In the genomic region with DNA sequence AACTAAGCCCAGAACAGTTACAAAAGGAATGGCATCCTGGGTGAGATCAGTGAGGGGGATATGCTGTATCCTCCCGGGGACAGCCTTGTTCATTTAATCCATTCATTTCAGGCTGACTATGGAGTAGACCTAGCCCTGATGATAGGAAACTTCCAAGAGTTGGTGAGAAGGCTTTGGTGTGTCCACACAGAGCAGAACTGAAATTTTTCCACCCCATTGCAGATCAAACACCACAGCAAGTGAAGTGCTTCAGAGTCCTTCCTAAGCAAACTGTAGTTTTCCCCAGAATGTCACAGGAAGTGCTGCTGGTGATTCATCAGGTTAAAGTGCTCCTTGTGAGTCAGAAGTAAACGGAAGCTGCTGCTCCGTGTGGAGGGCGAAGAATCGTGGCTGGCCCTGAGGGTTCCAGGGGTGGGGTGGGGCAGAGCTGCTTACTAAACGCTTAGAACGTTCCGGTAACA, we compare ENCODE assay signal across 9 cellular contexts.
DNase-seq lines count a peak whose midpoint lies in the region; ATAC-seq and TF ChIP-seq lines count a peak whose summit lies in the region.
"Had no signal": no experiment of that assay in that cellular context is flagged by ENCODE, and none has a peak within 500 bp of the region (broad histone marks: within the 10 kb centered on the region; RNA-seq: fewer than 3 reads in every experiment).

No MANE protein-coding gene starts in this region.

- POLR2A ChIA-PET in A673 (lab: Charles Lee; ENCODE audit: low non-redundant PET) = no interaction called here
- POLR2A ChIA-PET in PC-3 (lab: Charles Lee; ENCODE audit: unreplicated experiment) = interaction anchor here (0.7 kb wide), 1 partner anchor 13 kb away, joined by 6 read pairs; no protein-coding TSS in a partner anchor

- H3K9ac ChIP-seq in PC-3 (ENCODE audit: low read length) (peak overlapping the region; percentile 48), skeletal muscle tissue (ENCODE audit: low read depth in 1 of 3, low read length in 3 of 3) (no peak overlapping the region)

- CTCF ChIA-PET in A673 (lab: Charles Lee) = no interaction called here
- CTCF ChIA-PET in PC-3 (lab: Charles Lee) = interaction anchor here (0.6 to 0.7 kb wide), 2 partner anchors 15 to 180 kb away, joined by 3 to 5 read pairs; no protein-coding TSS in a partner anchor

- DNase-seq in A673 (ENCODE audit: low spot score) = peak; percentile 90
- peak; percentile 17 for DNase-seq in GM20000 (ENCODE audit: low spot score)
- peak; percentile 93 for DNase-seq in PC-3
- DNase-seq in activated T-cell treated with anti-CD3 and anti-CD28 coated beads, Interleukin-2, amount 50 U/mL, for 72 hours = peak; percentile 79 to 88
- peak; percentile 79 for DNase-seq in fibroblast of the conjunctiva (ENCODE audit: low read depth)
- DNase-seq in COR-L47 (lab: John Stamatoyannopoulos, UW) = no peak

- TF ChIP-seq CTCF in A673 (conservative IDR thresholded peaks at IDR 0.05; ENCODE audit: low read depth, low read length) (no peak), GM20000 (IDR thresholded peaks at IDR 0.05; ENCODE audit: extremely low read depth, missing control alignments) (no peak), PC-3 (conservative IDR thresholded peaks at IDR 0.05; ENCODE audit: low read depth, low read length) (no peak)

- intact Hi-C loops in A673 (cut with micrococcal nuclease; ENCODE audit: unreplicated experiment) (no loop called here), PC-3 (cut with micrococcal nuclease) (loop anchor here (5.0 kb wide), 1 partner anchor 117 kb away; a partner anchor contains a TSS)

- peak overlapping the region; percentile 59 to 69 for H3K4me3 Mint-ChIP-seq in activated T-cell treated with anti-CD3 and anti-CD28 coated beads, Interleukin-2, amount 50 U/mL, for 72 hours
- H3K4me3 Mint-ChIP-seq: neural crest cell had no signal

- H3K4me3 ChIP-seq in A673 (ENCODE audit: low read depth, low read length, poor library complexity, severe bottlenecking) = no peak overlapping the region
- H3K4me3 ChIP-seq in PC-3 (ENCODE audit: low read length) = peak overlapping the region; percentile 42; the same call in 1 of the 2 replicates
- no peak overlapping the region for H3K4me3 ChIP-seq in skeletal muscle tissue (ENCODE audit: low read length in 3 of 3)

- H2AFZ ChIP-seq in PC-3 (ENCODE audit: low read length) = peak overlapping the region; percentile 78

- H3K36me3 Mint-ChIP-seq in activated T-cell treated with anti-CD3 and anti-CD28 coated beads, Interleukin-2, amount 50 U/mL, for 72 hours (ENCODE audit: insufficient read depth in 2 of 2) = no peaks in the 10 kb centered on the region

- peak overlapping the region; percentile 91 for H3K27ac Mint-ChIP-seq in activated T-cell treated with anti-CD3 and anti-CD28 coated beads, Interleukin-2, amount 50 U/mL, for 72 hours

- H3K4me1 ChIP-seq in A673 (ENCODE audit: insufficient read depth, low read length, poor library complexity, severe bottlenecking) (peaks cover 44% of the 10 kb centered on the region), PC-3 (ENCODE audit: insufficient read depth, low read length) (peaks cover 22% of the 10 kb centered on the region), skeletal muscle tissue (ENCODE audit: control insufficient read depth in 3 of 3, insufficient read depth in 3 of 3, low read length in 3 of 3) (peaks cover 8 to 9% (median 8%) of the 10 kb centered on the region in 3 donors)

- no peaks in the 10 kb centered on the region for H3K9me3 Mint-ChIP-seq in activated T-cell treated with anti-CD3 and anti-CD28 coated beads, Interleukin-2, amount 50 U/mL, for 72 hours
- H3K9me3 Mint-ChIP-seq: neural crest cell had no signal

- peak overlapping the region; percentile 68 for H3K27ac ChIP-seq in A673 (ENCODE audit: low read depth, low read length, poor library complexity, severe bottlenecking)
- peak overlapping the region; percentile 93 for H3K27ac ChIP-seq in PC-3 (ENCODE audit: low read length)
- peak overlapping the region; percentile 46 for H3K27ac ChIP-seq in skeletal muscle tissue (ENCODE audit: low read depth, low read length)

- ATAC-seq in PC-3 (peak; percentile 91), GM18519 (IDR thresholded peaks at IDR 0.05; ENCODE audit: low FRiP score, unreplicated experiment) (no peak)
- ATAC-seq in activated T-cell treated with anti-CD3 and anti-CD28 coated beads, Interleukin-2, amount 50 U/mL, for 72 hours (replicated peaks in 1 of 2) = peak; percentile 80 to 81

- H3K9me2 ChIP-seq in PC-3 (replicated peaks; ENCODE audit: low read length) = no peaks in the 10 kb centered on the region

- H4K20me1 ChIP-seq in PC-3 (ENCODE audit: low read length) = no peaks in the 10 kb centered on the region

- peaks cover 8% of the 10 kb centered on the region for H3K27me3 Mint-ChIP-seq in activated T-cell treated with anti-CD3 and anti-CD28 coated beads, Interleukin-2, amount 50 U/mL, for 72 hours (ENCODE audit: low read depth)

- H3K27me3 ChIP-seq in A673 (replicated peaks; ENCODE audit: insufficient read depth, low read depth, low read length, poor library complexity) (no peaks in the 10 kb centered on the region), PC-3 (ENCODE audit: low read length) (no peaks in the 10 kb centered on the region), skeletal muscle tissue (ENCODE audit: control insufficient read depth in 3 of 3, insufficient read depth in 3 of 3, low read length in 3 of 3) (peaks cover 0 to 4% (median 2%) of the 10 kb centered on the region in 3 donors)

- H3K9me3 ChIP-seq in A673 (ENCODE audit: low read depth, low read length, poor library complexity, severe bottlenecking) (no peaks in the 10 kb centered on the region), PC-3 (ENCODE audit: low read length) (no peaks in the 10 kb centered on the region), skeletal muscle tissue (ENCODE audit: control insufficient read depth in 3 of 3, low read length in 3 of 3) (no peaks in the 10 kb centered on the region)

- no peaks in the 10 kb centered on the region for H3K79me2 ChIP-seq in PC-3 (ENCODE audit: low read length)

- H3F3A ChIP-seq in PC-3 (ENCODE audit: low read length, unreplicated experiment) = peaks cover 10% of the 10 kb centered on the region

- BruUV-seq in A673 (replicated peaks; lab: Mats Ljungman, UMichigan) (no TSS peak), PC-3 (replicated peaks; lab: Mats Ljungman, UMichigan) (no TSS peak)

- H3K36me3 ChIP-seq in A673 (ENCODE audit: insufficient read depth, low read length, poor library complexity, severe bottlenecking) = no peaks in the 10 kb centered on the region
- no peaks in the 10 kb centered on the region; the same call in 1 of the 2 replicates for H3K36me3 ChIP-seq in PC-3 (ENCODE audit: low read depth, low read length)
- H3K36me3 ChIP-seq in skeletal muscle tissue (ENCODE audit: control insufficient read depth in 3 of 3, insufficient read depth in 3 of 3, low read length in 3 of 3) = no peaks in the 10 kb centered on the region

- H3K4me1 Mint-ChIP-seq in activated T-cell treated with anti-CD3 and anti-CD28 coated beads, Interleukin-2, amount 50 U/mL, for 72 hours (ENCODE audit: low read depth) = peaks cover 7% of the 10 kb centered on the region

- H3K4me2 ChIP-seq in PC-3 (ENCODE audit: low read length) = peak overlapping the region; percentile 80
